ENCODE assay signal across 19 cellular contexts in the genomic region with DNA sequence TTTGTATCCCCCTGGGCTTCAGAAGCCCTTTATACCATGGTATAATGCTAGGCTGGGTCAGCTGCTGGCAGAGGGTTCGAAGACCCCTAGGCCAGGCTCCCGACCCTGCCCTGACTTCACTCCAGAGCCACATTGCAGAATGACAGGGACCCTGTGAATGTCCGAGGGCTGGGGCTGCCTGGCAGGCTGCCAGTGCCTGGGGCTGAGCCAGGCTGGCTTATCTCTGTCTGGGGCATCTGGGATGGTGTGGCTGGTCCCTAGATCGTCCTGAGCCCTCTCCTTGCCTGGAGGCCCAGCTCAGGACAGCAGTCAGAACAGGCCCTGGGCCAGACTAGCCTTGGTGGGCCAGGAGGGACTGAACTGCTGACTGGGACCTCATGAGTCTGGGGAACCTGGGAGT. TPM values are rescaled to one million over a fixed set of nuclear protein-coding genes. Genes with fewer than 3 reads are reported as not detected.
DNase-seq lines count a peak whose midpoint lies in the region; ATAC-seq and TF ChIP-seq lines count a peak whose summit lies in the region.
"Had no signal": no experiment of that assay in that cellular context is flagged by ENCODE, and none has a peak within 500 bp of the region (broad histone marks: within the 10 kb centered on the region; RNA-seq: fewer than 3 reads in every experiment).

No MANE protein-coding gene starts in this region.

- CTCF ChIA-PET in OCI-LY7 (lab: Charles Lee; ENCODE audit: unreplicated experiment): no interaction called here

- TF ChIP-seq CTCF in heart left ventricle (IDR thresholded peaks at IDR 0.05): no peak
- TF ChIP-seq CTCF in OCI-LY7 (conservative IDR thresholded peaks at IDR 0.05; ENCODE audit: low read length): no peak
- no peak for TF ChIP-seq CTCF in upper lobe of right lung (IDR thresholded peaks at IDR 0.05)

- H3K4me3 ChIP-seq in heart left ventricle (no peak overlapping the region), OCI-LY7 (ENCODE audit: low read depth, low read length, poor library complexity, severe bottlenecking) (no peak overlapping the region), upper lobe of right lung (no peak overlapping the region)
- H3K4me3 ChIP-seq: A549, GM12878, GM23248, PC-9 had no signal

- DNase-seq in heart left ventricle (no peak), left cardiac atrium (no peak), OCI-LY7 (ENCODE audit: low spot score) (no peak), erythroblast (lab: John Stamatoyannopoulos, UW) (peak; percentile 47 to 48), mucosa of gallbladder (ENCODE audit: low spot score) (no peak), upper lobe of right lung (no peak)
- DNase-seq: CD4-positive, alpha-beta memory T cell; DMS79; GM23248; NCI-H1436 treated with DMSO at 0.1 percent for 48 hours; NCI-H2081 treated with DMSO at 0.1 percent for 48 hours; NCI-H226; NCI-H526 treated with DMSO at 0.1 percent for 48 hours; PC-9 had no signal

- peak overlapping the region; percentile 28; the same call in 1 of the 2 replicates for H3K4me2 ChIP-seq in OCI-LY7 (ENCODE audit: low read length)
- H3K4me2 ChIP-seq: A549, PC-9 had no signal

- TF ChIP-seq POLR2A in heart left ventricle (IDR thresholded peaks at IDR 0.05): no peak
- TF ChIP-seq POLR2A in erythroblast (IDR thresholded peaks at IDR 0.05; ENCODE audit: low read length): no peak

- H3K9me2 ChIP-seq in OCI-LY7 (ENCODE audit: insufficient read depth, low read length): no peaks in the 10 kb centered on the region

- POLR2A ChIA-PET in OCI-LY7 (lab: Charles Lee): no interaction called here

- H3K79me2 ChIP-seq in OCI-LY7 (ENCODE audit: insufficient read depth, low read depth, low read length): no peaks in the 10 kb centered on the region

- no peak for ATAC-seq in heart left ventricle
- no peak for ATAC-seq in left cardiac atrium
- ATAC-seq in upper lobe of right lung: no peak
- no peak for ATAC-seq in GM21528 (IDR thresholded peaks at IDR 0.05; ENCODE audit: low FRiP score, unreplicated experiment)
- ATAC-seq: A549, GM12878 had no signal

- intact Hi-C loops in heart left ventricle (cut with DNase I) (no loop called here), left cardiac atrium (cut with DNase I) (no loop called here), OCI-LY7 (cut with micrococcal nuclease; ENCODE audit: unreplicated experiment) (no loop called here), upper lobe of right lung (cut with DNase I) (no loop called here)

- H3K4me1 ChIP-seq in heart left ventricle (peaks cover 22 to 78% (median 63%) of the 10 kb centered on the region in 12 donors), OCI-LY7 (ENCODE audit: insufficient read depth, low read length, poor library complexity, severe bottlenecking) (peaks cover 12% of the 10 kb centered on the region), upper lobe of right lung (peaks cover 54% of the 10 kb centered on the region)

- BruUV-seq in OCI-LY7 (replicated peaks; lab: Mats Ljungman, UMichigan): no TSS peak

- peak overlapping the region in 7 of 12 donors; percentile 29 to 63 (median 51) for H3K27ac ChIP-seq in heart left ventricle
- H3K27ac ChIP-seq in OCI-LY7 (ENCODE audit: low read depth, low read length, poor library complexity, severe bottlenecking): no peak overlapping the region
- H3K27ac ChIP-seq in temporal lobe (ENCODE audit: low read depth, low read length): peak overlapping the region; percentile 77
- no peak overlapping the region for H3K27ac ChIP-seq in upper lobe of right lung
- H3K27ac ChIP-seq: A549, GM23248, PC-9 had no signal

- no peak overlapping the region for H2AFZ ChIP-seq in OCI-LY7 (ENCODE audit: low read length)
- H2AFZ ChIP-seq: GM23248, PC-9 had no signal

- WGBS in heart left ventricle, 4 donors: 37 to 58% (median 51%) methylated on average over 3 to 4 of the region's 4 CpGs

- H3K36me3 ChIP-seq in heart left ventricle (peaks cover 0 to 9% (median 2%) of the 10 kb centered on the region in 9 donors), OCI-LY7 (ENCODE audit: insufficient read depth, low read length) (no peaks in the 10 kb centered on the region), upper lobe of right lung (no peaks in the 10 kb centered on the region)

- H3K9me3 ChIP-seq in heart left ventricle: no peaks in the 10 kb centered on the region
- no peaks in the 10 kb centered on the region for H3K9me3 ChIP-seq in OCI-LY7 (ENCODE audit: low read length)
- H3K9me3 ChIP-seq in upper lobe of right lung: no peaks in the 10 kb centered on the region
- H3K9me3 ChIP-seq: A549 had no signal

- H4K20me1 ChIP-seq in OCI-LY7 (ENCODE audit: insufficient read depth, low read length): no peaks in the 10 kb centered on the region

- no peaks in the 10 kb centered on the region for H3K27me3 ChIP-seq in heart left ventricle
- H3K27me3 ChIP-seq in upper lobe of right lung: no peaks in the 10 kb centered on the region

RNA-seq across cellular contexts. Expression of gene ZDHHC8, which starts 3.7 kb away (rescaled TPM):
- 10 to 100 TPM; 15.7 to 45.2 (median 40.6) TPM for total RNA-seq in heart left ventricle
- 10 to 100 TPM; 21.5 to 26.3 TPM for polyA plus RNA-seq in heart left ventricle
- 10 to 100 TPM; 48.3 to 48.9 TPM for total RNA-seq in left cardiac atrium
- total RNA-seq in OCI-LY7 (2014; rRNA removed; shearing (Covaris generic)): 1.8 and 2.3 TPM in 2 replicates
- 9.6 and 16.7 TPM in 2 replicates for total RNA-seq in OCI-LY7 (2022)
- total RNA-seq in temporal lobe: 6.6 TPM
- total RNA-seq in mucosa of gallbladder: 64.8 TPM
- total RNA-seq in upper lobe of right lung: 88.0 TPM

RNA-seq across cellular contexts. Expression of gene CCDC188, which starts 15.6 kb away (rescaled TPM):
- 1 to 10 TPM in 1 of 9 donors, under 1 TPM in 4, not detected in 4; 0.17 to 1.0 (median 0.46) TPM for total RNA-seq in heart left ventricle
- 1 to 10 TPM in 1 of 2 donors, under 1 TPM in 1; 0.50 to 1.0 TPM for polyA plus RNA-seq in heart left ventricle
- total RNA-seq in left cardiac atrium: under 1 TPM; 0.44 to 0.62 TPM
- not detected in 2 replicates for total RNA-seq in OCI-LY7 (2014; rRNA removed; shearing (Covaris generic))
- total RNA-seq in OCI-LY7 (2022): not detected in 2 replicates
- 1.5 TPM for total RNA-seq in temporal lobe
- 0.83 TPM for total RNA-seq in mucosa of gallbladder
- total RNA-seq in upper lobe of right lung: 1.6 TPM
- total RNA-seq: CD4-positive, alpha-beta memory T cell; G401; GM12878; PC-9 had no signal
- polyA plus RNA-seq: A549; CD4-positive, alpha-beta memory T cell; GM12878 had no signal

RNA-seq across cellular contexts. Expression of gene TRMT2A, which starts 18.2 kb away (rescaled TPM):
- 10 to 100 TPM; 18.2 to 31.3 (median 20.2) TPM for total RNA-seq in heart left ventricle
- 10 to 100 TPM; 15.8 to 30.1 TPM for polyA plus RNA-seq in heart left ventricle
- total RNA-seq in left cardiac atrium: 10 to 100 TPM; 26.7 to 29.3 TPM
- total RNA-seq in OCI-LY7 (2014; rRNA removed; shearing (Covaris generic)): 118 and 126 TPM in 2 replicates
- 97.5 and 104 TPM in 2 replicates for total RNA-seq in OCI-LY7 (2022)
- 22.1 TPM for total RNA-seq in temporal lobe
- 67.1 TPM for total RNA-seq in mucosa of gallbladder
- total RNA-seq in upper lobe of right lung: 53.8 TPM

RNA-seq across cellular contexts. Expression of gene RANBP1, which starts 19.4 kb away (rescaled TPM):
- 10 to 100 TPM; 35.8 to 85.3 (median 41.5) TPM for total RNA-seq in heart left ventricle
- 10 to 100 TPM; 29.3 to 67.1 TPM for polyA plus RNA-seq in heart left ventricle
- 10 to 100 TPM; 38.3 to 50.4 TPM for total RNA-seq in left cardiac atrium
- total RNA-seq in OCI-LY7 (2014; rRNA removed; shearing (Covaris generic)): 570 and 652 TPM in 2 replicates
- 398 and 406 TPM in 2 replicates for total RNA-seq in OCI-LY7 (2022)
- 102 TPM for total RNA-seq in temporal lobe
- 62.6 TPM for total RNA-seq in mucosa of gallbladder
- total RNA-seq in upper lobe of right lung: 53.0 TPM

RNA-seq across cellular contexts. Expression of gene DGCR8, which starts 55.2 kb away (rescaled TPM):
- total RNA-seq in heart left ventricle (10 to 100 TPM in 8 of 9 donors, 1 to 10 TPM in 1; 8.8 to 22.1 (median 13.0) TPM), left cardiac atrium (10 to 100 TPM; 13.3 to 19.9 TPM), OCI-LY7 (2022) (68.2 and 75.6 TPM in 2 replicates), temporal lobe (24.8 TPM), mucosa of gallbladder (38.2 TPM), upper lobe of right lung (35.5 TPM)
- polyA plus RNA-seq in heart left ventricle: 10 to 100 TPM in 1 of 2 donors, 1 to 10 TPM in 1; 9.9 to 14.5 TPM
- 49.5 and 53.4 TPM in 2 replicates for total RNA-seq in OCI-LY7 (2014; rRNA removed; shearing (Covaris generic))

Comparison
In these comparisons a context has a peak if more than half of its experiments do, and no peak if none do; other contexts are left out.
1. DNase-seq: peak in erythroblast (2 of 2); none in heart left ventricle (0 of 5), left cardiac atrium (single experiment), OCI-LY7 (single experiment), mucosa of gallbladder (single experiment) and upper lobe of right lung (single experiment).
2. H3K27ac ChIP-seq: peak in heart left ventricle (7 of 12) and temporal lobe (single experiment); none in OCI-LY7 (single experiment) and upper lobe of right lung (single experiment).